1 cellular context compared by ENCODE assay signal in the genomic region with DNA sequence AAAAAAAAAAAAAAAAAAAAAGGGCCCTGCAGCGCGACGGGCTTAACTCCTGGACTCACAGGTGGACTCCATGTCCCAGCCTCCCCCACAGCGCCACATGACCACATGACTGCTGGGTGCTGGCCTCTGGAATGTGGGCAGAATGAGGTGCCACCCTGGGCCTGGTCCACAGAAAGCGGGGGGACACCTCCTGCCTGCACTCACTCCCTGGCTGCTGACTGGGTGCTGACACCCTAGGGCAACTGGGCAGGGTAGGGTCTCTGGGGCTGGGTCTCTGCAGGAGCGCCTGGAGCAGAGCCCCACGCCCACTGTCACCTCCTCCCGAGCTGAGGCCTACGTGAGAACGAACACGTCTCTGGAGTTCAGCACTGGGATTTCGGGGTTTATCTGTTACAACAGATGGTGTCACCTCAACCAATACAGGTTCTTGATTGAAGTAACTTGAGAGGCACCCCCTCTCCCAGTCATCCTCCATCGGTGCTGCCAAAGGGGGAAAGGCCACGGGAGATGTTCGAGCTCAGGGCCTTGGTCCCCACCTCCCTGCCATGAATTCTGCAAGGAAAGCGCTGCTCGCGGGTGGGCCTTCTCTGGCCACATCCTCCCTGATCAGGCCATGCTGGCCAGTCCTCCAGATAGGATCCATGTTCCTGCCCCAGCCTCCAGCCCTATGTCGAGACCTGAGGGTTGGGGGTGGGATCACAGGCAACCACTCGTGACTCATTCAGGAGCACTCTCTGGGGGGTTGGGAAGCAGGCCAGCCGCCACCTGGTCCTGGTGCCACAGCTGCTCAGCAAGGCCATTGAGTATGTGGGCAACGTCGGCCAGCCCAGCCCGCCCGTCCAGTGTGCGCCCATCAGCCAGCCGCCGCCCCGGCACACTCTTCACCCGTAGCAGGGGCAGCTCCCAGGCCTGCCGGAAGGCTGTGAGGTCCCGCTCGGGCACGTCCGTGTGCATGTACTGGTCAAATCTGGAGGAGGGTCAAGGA.
TF ChIP-seq lines count a peak whose summit lies in the region.

No MANE protein-coding gene starts in this region.

TF ChIP-seq in K562, 482 proteins besides CTCF, POLR2A, EP300 and RAD21 (continued from another document and continues in another):
- TF ChIP-seq MGA (IDR thresholded peaks at IDR 0.05) = no peak
- TF ChIP-seq CBX1 (IDR thresholded peaks at IDR 0.05; ENCODE audit: low read depth) = no peak
- no peak for TF ChIP-seq C11orf30 (IDR thresholded peaks at IDR 0.05; ENCODE audit: low read depth)
- no peak for TF ChIP-seq SREBF2 (CRISPR knock-in tag; IDR thresholded peaks at IDR 0.05)
- no peak for TF ChIP-seq GTF2E2 (tag; IDR thresholded peaks at IDR 0.05)
- TF ChIP-seq USF2 (CRISPR knock-in tag; IDR thresholded peaks at IDR 0.05) = peak; percentile 67
- TF ChIP-seq KHSRP (IDR thresholded peaks at IDR 0.05) = no peak
- no peak for TF ChIP-seq WHSC1 (IDR thresholded peaks at IDR 0.05; ENCODE audit: low read length)
- 0 out of 2 replicates have a peak, but pooled peaks have one; percentile 5 for TF ChIP-seq RB1 (IDR thresholded peaks at IDR 0.05; ENCODE audit: low read depth)
- TF ChIP-seq ZNF253 (CRISPR knock-in tag; conservative IDR thresholded peaks at IDR 0.05) = no peak
- TF ChIP-seq DNMT1 (IDR thresholded peaks at IDR 0.05) = no peak
- peak; percentile 19; the same call in 1 of the 2 replicates for TF ChIP-seq CBFA2T2 (conservative IDR thresholded peaks at IDR 0.05)
- peak; percentile 60 for TF ChIP-seq ZNF143 (CRISPR knock-in tag; IDR thresholded peaks at IDR 0.05)
- TF ChIP-seq NONO (IDR thresholded peaks at IDR 0.05; ENCODE audit: low read depth in 2 of 2, low read length in 1 of 2) = 0 out of 4 replicates have a peak, but pooled peaks of 1 of the 2 experiments have one; percentile 34
- TF ChIP-seq TRIM25 (IDR thresholded peaks at IDR 0.05; ENCODE audit: borderline replicate concordance) = no peak
- no peak for TF ChIP-seq GTF2F1 (IDR thresholded peaks at IDR 0.05; ENCODE audit: low read depth, low read length)
- peak; percentile 71 for TF ChIP-seq CBFA2T3 (IDR thresholded peaks at IDR 0.05)
- TF ChIP-seq ADNP (tag; IDR thresholded peaks at IDR 0.05) = no peak
- TF ChIP-seq U2AF1 (optimal IDR thresholded peaks at IDR 0.05; ENCODE audit: low read depth, low read length) = no peak
- TF ChIP-seq, protein P1, sequence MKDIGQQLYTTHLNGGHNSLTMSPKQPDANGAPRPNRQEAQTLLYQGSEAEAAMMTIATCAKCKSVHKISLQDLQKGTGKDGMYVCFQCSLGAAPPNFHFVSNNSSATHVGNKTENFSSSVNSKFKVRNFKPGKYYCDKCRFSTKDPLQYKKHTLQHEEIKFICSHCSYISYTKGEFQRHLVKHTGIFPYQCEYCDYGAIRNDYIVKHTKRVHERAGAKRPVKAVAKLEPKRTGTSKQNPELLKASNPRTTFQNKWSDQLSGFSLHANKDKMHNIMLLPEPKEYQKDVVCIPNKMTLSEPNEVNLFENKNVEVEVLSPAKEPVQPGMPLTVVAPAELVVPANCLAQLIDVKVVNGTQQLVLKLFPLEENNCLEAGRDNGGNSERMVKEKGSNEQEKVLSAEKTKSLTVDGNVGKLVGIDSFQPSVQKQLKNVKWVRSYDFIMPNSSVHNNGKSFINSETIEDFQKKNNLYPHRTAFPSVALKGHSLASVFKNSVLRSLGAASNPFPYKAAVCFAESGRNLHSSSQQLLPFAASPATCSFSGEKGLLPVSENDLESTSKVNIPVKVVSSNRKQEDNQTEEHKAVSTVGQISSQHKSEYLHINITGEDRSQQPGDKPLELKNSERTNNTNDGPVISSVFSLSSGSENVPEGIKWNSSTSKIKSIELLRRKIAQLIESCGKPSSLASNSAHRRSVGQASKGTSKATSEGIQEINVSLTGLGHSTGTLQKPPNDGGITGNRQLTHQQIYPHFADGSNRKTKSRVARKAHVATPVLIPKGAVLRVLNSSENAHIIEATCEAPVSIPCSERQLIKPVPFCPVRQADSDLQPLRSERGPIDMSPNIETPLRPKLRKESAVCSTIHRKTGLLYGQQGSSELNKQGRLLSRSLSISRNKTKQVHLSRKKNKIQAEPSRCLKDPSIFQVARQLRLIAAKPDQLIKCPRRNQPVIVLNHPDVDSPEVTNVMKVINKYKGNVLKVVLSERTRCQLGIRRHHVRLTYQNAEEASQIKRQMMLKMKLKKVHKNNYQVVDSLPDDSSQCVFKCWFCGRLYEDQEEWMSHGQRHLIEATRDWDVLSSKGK (CRISPR knock-in tag; IDR thresholded peaks at IDR 0.05) = no peak
- TF ChIP-seq, protein P2, sequence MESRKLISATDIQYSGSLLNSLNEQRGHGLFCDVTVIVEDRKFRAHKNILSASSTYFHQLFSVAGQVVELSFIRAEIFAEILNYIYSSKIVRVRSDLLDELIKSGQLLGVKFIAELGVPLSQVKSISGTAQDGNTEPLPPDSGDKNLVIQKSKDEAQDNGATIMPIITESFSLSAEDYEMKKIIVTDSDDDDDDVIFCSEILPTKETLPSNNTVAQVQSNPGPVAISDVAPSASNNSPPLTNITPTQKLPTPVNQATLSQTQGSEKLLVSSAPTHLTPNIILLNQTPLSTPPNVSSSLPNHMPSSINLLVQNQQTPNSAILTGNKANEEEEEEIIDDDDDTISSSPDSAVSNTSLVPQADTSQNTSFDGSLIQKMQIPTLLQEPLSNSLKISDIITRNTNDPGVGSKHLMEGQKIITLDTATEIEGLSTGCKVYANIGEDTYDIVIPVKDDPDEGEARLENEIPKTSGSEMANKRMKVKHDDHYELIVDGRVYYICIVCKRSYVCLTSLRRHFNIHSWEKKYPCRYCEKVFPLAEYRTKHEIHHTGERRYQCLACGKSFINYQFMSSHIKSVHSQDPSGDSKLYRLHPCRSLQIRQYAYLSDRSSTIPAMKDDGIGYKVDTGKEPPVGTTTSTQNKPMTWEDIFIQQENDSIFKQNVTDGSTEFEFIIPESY (CRISPR knock-in tag; IDR thresholded peaks at IDR 0.05) = peak; percentile 94
- no peak for TF ChIP-seq ZNF398 (CRISPR knock-in tag; IDR thresholded peaks at IDR 0.05)
- no peak for TF ChIP-seq UBTF (IDR thresholded peaks at IDR 0.05; ENCODE audit: borderline replicate concordance in 1 of 2, low read depth in 2 of 2, low read length in 2 of 2)
- no peak for TF ChIP-seq POLR3A (IDR thresholded peaks at IDR 0.05; ENCODE audit: borderline replicate concordance, extremely low read depth, insufficient read depth, insufficient read length)
- no peak for TF ChIP-seq COPS2 (conservative IDR thresholded peaks at IDR 0.05)
